ENCODE assay signal across 1 cellular context in genomic region chr2:173354073-173354600, GRCh38.
TF ChIP-seq lines count a peak whose summit lies in the region.

No MANE protein-coding gene starts in this region.

TF ChIP-seq in SK-N-SH, 30 proteins besides CTCF, POLR2A, EP300 and RAD21 (continued from another document):
- TF ChIP-seq TCF12 (IDR thresholded peaks at IDR 0.05) (no peak), YY1 (IDR thresholded peaks at IDR 0.05; ENCODE audit: low read depth) (no peak), NFIC (IDR thresholded peaks at IDR 0.05; ENCODE audit: borderline replicate concordance) (no peak), FOXJ3 (CRISPR knock-in tag; IDR thresholded peaks at IDR 0.05) (no peak), ELF1 (IDR thresholded peaks at IDR 0.05) (no peak)
TF ChIP-seq in SK-N-SH: peak in this region for 0.
